In the genomic region with DNA sequence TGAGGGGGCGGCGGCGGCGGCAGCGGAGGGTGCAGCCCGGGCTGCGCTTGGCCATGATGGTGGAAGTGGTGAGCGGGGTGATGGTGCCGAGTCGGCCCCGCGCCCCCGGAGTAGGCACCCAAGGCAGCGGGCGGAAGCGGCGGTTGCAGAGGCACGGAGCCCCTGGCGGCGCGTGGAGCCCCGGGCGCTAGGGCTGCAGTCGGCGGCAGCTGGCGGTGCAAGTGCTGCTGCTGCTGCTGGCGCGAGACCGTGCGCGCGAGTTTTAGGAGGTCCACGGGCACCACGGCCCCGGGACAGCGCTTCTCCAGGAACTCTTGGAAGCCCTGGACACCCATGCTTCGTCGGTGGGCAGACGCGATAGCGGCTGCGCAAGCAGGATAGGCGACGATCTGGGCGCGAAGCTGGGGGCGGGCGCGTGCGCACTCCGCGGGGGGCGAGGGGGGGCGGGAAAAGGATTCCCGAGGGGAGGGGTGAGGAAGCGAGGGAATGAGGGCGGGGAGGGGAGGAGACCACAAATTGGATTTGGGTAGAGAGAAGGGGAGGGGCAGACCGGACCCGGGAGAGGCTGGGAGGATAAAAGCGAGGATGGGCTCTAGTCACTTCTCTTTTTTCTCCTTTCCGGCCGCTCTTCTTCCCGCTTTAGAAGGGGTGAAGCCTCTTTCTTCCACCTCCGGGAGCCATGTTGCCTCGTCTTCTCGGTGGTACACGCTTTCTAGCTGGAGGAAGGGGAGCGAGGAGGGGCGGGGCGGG, we compare ENCODE assay signal across 8 cellular contexts. TPM values are rescaled to one million over a fixed set of nuclear protein-coding genes. Genes with fewer than 3 reads are reported as not detected.
DNase-seq lines count a peak whose midpoint lies in the region; ATAC-seq and TF ChIP-seq lines count a peak whose summit lies in the region.

A gene with protein sequence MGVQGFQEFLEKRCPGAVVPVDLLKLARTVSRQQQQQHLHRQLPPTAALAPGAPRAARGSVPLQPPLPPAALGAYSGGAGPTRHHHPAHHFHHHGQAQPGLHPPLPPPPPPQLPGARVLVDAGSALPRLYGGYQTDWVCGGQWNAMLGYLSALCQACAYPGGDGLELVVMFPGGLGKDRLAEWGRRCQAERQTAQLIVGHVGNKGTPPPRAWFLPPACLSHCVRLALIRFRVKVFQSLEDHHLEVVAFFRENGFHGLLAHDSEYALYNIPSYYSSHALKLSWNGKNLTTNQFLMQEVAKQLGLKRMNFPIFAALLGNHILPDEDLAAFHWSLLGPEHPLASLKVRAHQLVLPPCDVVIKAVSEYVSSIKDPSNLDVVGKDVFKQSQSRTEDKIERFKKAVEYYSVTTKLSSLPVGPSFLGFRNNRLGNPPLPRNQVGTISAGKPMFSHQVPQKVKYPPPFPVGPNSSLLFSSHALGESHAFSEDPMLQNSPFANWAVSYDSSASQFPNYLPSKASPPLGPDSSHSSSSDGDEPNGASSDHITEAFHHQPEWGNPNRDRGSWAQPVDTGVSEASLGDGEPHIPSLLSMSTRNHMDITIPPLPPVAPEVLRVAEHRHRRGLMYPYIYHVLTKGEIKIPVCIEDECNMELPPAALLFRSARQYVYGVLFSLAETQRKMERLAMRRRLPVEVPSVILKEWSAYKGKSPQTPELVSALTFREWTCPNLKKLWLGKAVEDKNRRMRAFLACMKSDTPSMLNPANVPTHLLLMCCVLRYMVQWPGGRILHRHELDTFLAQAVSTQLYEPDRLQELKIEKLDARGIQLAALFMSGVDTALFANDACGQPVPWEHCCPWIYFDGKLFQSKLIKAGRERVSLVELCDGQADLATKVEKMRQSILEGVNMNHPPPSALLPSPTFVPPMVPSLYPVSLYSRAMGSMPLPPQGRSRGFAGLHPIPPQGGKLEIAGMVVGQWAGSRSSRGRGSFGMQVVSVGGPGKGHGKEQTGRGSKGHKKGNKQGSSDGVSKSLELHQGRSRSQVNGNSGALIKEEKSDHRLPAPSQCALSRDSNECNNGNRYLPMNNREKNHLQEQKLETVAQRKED (minus strand): TSS at position 391 of the 750 bp plus-strand sequence. CDS start 56 bp downstream, at position 335.

- BruUV-seq in PC-3 (replicated peaks; lab: Mats Ljungman, UMichigan), result no TSS peak

- no peaks in the 10 kb centered on the region for H3K36me3 ChIP-seq in PC-3 (ENCODE audit: low read depth, low read length)
- H3K36me3 ChIP-seq in esophagus (ENCODE audit: control insufficient read depth in 2 of 2, insufficient read depth in 2 of 2, low read length in 1 of 2), result no peaks in the 10 kb centered on the region
- no peaks in the 10 kb centered on the region for H3K36me3 ChIP-seq in muscle layer of colon (ENCODE audit: insufficient read depth, low read length)

- H3K27ac ChIP-seq in PC-3 (ENCODE audit: low read length), result peak within 1 kb of the TSS; percentile 88
- H3K27ac ChIP-seq in esophagus (ENCODE audit: low read depth in 2 of 2, low read length in 1 of 2), result peak within 1 kb of the TSS; percentile 86 to 89
- H3K27ac ChIP-seq in muscle layer of colon (ENCODE audit: low read depth, low read length), result peak within 1 kb of the TSS; percentile 80

- H3F3A ChIP-seq in PC-3 (ENCODE audit: low read length, unreplicated experiment), result peaks cover 6% of the 10 kb centered on the region

- intact Hi-C loops in PC-3 (cut with micrococcal nuclease), result no loop called here

- ATAC-seq in GM21390 (IDR thresholded peaks at IDR 0.05; ENCODE audit: unreplicated experiment), result peak; percentile 41
- ATAC-seq in PC-3, result peak; percentile 57

- H3K79me2 ChIP-seq in PC-3 (ENCODE audit: low read length), result peaks cover 50% of the 10 kb centered on the region

- H3K4me1 ChIP-seq in PC-3 (ENCODE audit: insufficient read depth, low read length) (peaks cover 47% of the 10 kb centered on the region), esophagus (ENCODE audit: control insufficient read depth in 2 of 2, insufficient read depth in 2 of 2, low read length in 1 of 2) (peaks cover 0 to 2% of the 10 kb centered on the region in 2 donors), muscle layer of colon (ENCODE audit: insufficient read depth, low read length) (peaks cover 16% of the 10 kb centered on the region)

- peak within 1 kb of the TSS; percentile 90 for H3K27ac Mint-ChIP-seq in activated T-cell treated with anti-CD3 and anti-CD28 coated beads, Interleukin-2, amount 50 U/mL, for 24 hours

- H3K36me3 Mint-ChIP-seq in activated T-cell treated with anti-CD3 and anti-CD28 coated beads, Interleukin-2, amount 50 U/mL, for 24 hours (ENCODE audit: low read depth), result peaks cover 38% of the 10 kb centered on the region

- H3K4me3 ChIP-seq in PC-3 (ENCODE audit: low read length), result peak within 1 kb of the TSS; percentile 92
- H3K4me3 ChIP-seq in esophagus (ENCODE audit: low read depth in 1 of 2, low read length in 2 of 2), result peak within 1 kb of the TSS; percentile 64 to 86
- H3K4me3 ChIP-seq in muscle layer of colon (ENCODE audit: low read depth in 1 of 2, low read length in 2 of 2), result peak within 1 kb of the TSS; percentile 48 to 64

- H3K27me3 ChIP-seq in PC-3 (ENCODE audit: low read length) (no peaks in the 10 kb centered on the region), esophagus (ENCODE audit: control insufficient read depth in 1 of 2, insufficient read depth in 2 of 2, low read length in 2 of 2) (no peaks in the 10 kb centered on the region), muscle layer of colon (ENCODE audit: control insufficient read depth in 1 of 2, insufficient read depth in 2 of 2, low read length in 2 of 2) (peaks cover 0 to 4% of the 10 kb centered on the region in 2 donors)

- peak; percentile 90 for DNase-seq in COLO829 (ENCODE audit: low spot score)
- DNase-seq in HuH-7.5 (ENCODE audit: low spot score), result peak; percentile 35
- peak; percentile 71 for DNase-seq in PC-3
- peak; percentile 81 for DNase-seq in activated T-cell treated with anti-CD3 and anti-CD28 coated beads, Interleukin-2, amount 50 U/mL, for 24 hours
- DNase-seq in stimulated activated CD8-positive, alpha-beta memory T cell treated with anti-CD3 and anti-CD28 coated beads, Interleukin-4, amount 100 ng/mL, for 48 hours, result peak; percentile 72

- H3K4me3 Mint-ChIP-seq in activated T-cell treated with anti-CD3 and anti-CD28 coated beads, Interleukin-2, amount 50 U/mL, for 24 hours, result peak within 1 kb of the TSS; percentile 71

- H3K9me3 ChIP-seq in PC-3 (ENCODE audit: low read length) (no peaks in the 10 kb centered on the region), esophagus (ENCODE audit: control insufficient read depth in 2 of 2, insufficient read depth in 1 of 2, low read depth in 1 of 2, low read length in 1 of 2) (no peaks in the 10 kb centered on the region), muscle layer of colon (ENCODE audit: low read length) (no peaks in the 10 kb centered on the region)

- H3K4me2 ChIP-seq in PC-3 (ENCODE audit: low read length), result peak within 1 kb of the TSS; percentile 97

- peaks cover 36% of the 10 kb centered on the region for H3K4me1 Mint-ChIP-seq in activated T-cell treated with anti-CD3 and anti-CD28 coated beads, Interleukin-2, amount 50 U/mL, for 24 hours (ENCODE audit: low read depth)

- 1 to 32% methylated on average over 64 to 70 of the region's 70 CpGs for WGBS in esophagus, 2 donors

- TF ChIP-seq CTCF in PC-3 (conservative IDR thresholded peaks at IDR 0.05; ENCODE audit: low read depth, low read length), result no peak

- peaks cover 21% of the 10 kb centered on the region for H3K27me3 Mint-ChIP-seq in activated T-cell treated with anti-CD3 and anti-CD28 coated beads, Interleukin-2, amount 50 U/mL, for 24 hours

- POLR2A ChIA-PET in PC-3 (lab: Charles Lee; ENCODE audit: unreplicated experiment), result interaction anchor here (0.6 to 0.9 kb wide), 4 partner anchors 139 to 807 kb away, joined by 3 to 6 read pairs (median 4); partner anchors contain the start of gene PHF8

- no peaks in the 10 kb centered on the region for H3K9me2 ChIP-seq in PC-3 (replicated peaks; ENCODE audit: low read length)

- no peaks in the 10 kb centered on the region for H3K9me3 Mint-ChIP-seq in activated T-cell treated with anti-CD3 and anti-CD28 coated beads, Interleukin-2, amount 50 U/mL, for 24 hours

- 0 out of 2 replicates have a peak, but pooled peaks cover 10% of the 10 kb centered on the region for H4K20me1 ChIP-seq in PC-3 (ENCODE audit: low read length)

- peak within 1 kb of the TSS; percentile 81 for H2AFZ ChIP-seq in PC-3 (ENCODE audit: low read length)

- H3K9ac ChIP-seq in PC-3 (ENCODE audit: low read length) (peak within 1 kb of the TSS; percentile 100), muscle layer of colon (ENCODE audit: low read length) (peak within 1 kb of the TSS; percentile 4)

- CTCF ChIA-PET in PC-3 (lab: Charles Lee), result no interaction called here

RNA-seq across cellular contexts. Expression of the gene that starts here (rescaled TPM):
- 8.2 and 10.7 TPM in 2 replicates for total RNA-seq in PC-3 (2014; rRNA removed)
- 1 to 10 TPM; 2.5 to 3.5 TPM for polyA plus RNA-seq in esophagus

Comparison
In these comparisons a context has a peak if more than half of its experiments do, and no peak if none do; other contexts are left out.
1. Peak in every context shown above with its lines: DNase-seq, ATAC-seq, H3K4me3 ChIP-seq and H3K27ac ChIP-seq.
2. DNase-seq: peak in every context shown above with its lines; median percentile 90 in COLO829; 81 in activated T-cell treated with anti-CD3 and anti-CD28 coated beads, Interleukin-2, amount 50 U/mL, for 24 hours; 72 in stimulated activated CD8-positive, alpha-beta memory T cell treated with anti-CD3 and anti-CD28 coated beads, Interleukin-4, amount 100 ng/mL, for 48 hours; 71 in PC-3; 35 in HuH-7.5.